In the genomic region with DNA sequence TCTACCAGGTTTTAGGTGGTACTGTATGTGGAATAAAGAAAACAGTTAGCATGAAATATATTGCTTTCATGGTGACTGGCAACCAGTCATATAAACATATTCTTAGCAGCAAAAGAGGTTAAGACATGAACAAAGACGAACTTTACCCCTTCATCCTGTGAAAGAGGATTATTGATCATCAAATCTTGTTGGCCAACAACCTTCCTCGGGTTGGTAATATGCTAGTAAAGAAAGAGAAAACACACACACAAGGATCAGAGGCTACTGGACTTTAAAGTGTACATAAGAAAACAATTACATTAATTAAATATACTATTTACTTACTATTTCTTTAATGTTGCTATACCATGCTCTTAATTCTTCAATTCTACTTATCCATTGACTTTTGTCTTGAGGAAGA, we compare ENCODE assay signal across 31 cellular contexts.
"Had no signal": no experiment of that assay in that cellular context is flagged by ENCODE, and none has a peak within 500 bp of the region (broad histone marks: within the 10 kb centered on the region; RNA-seq: fewer than 3 reads in every experiment).

No MANE protein-coding gene starts in this region.

- ATAC-seq: activated CD8-positive, alpha-beta T cell treated with anti-CD3 and anti-CD28 coated beads for 36 hours; activated naive CD8-positive, alpha-beta T cell treated with anti-CD3 and anti-CD28 coated beads, Interleukin-2, amount 50 U/mL, for 24 hours; activated T-cell treated with anti-CD3 and anti-CD28 coated beads, Interleukin-2, amount 50 U/mL, for 4 hours; activated T-cell treated with anti-CD3 and anti-CD28 coated beads, Interleukin-2, amount 50 U/mL, for 72 hours had no signal

- H3K4me3 ChIP-seq: ascending aorta, cardiac muscle cell had no signal

- H3K27ac ChIP-seq: ascending aorta, cardiac muscle cell, VCaP had no signal

- FAIRE-seq: bronchial epithelial cell, TTC549 had no signal

- H3K4me1 ChIP-seq: ascending aorta had no signal

- DNase-seq: activated B cell treated with CpG ODN at 0.5 μM for 24 hours; activated CD4-positive, alpha-beta memory T cell treated with anti-CD3 and anti-CD28 coated beads for 36 hours; activated CD4-positive, alpha-beta T cell treated with anti-CD3 and anti-CD28 coated beads for 4 hours; activated CD4-positive, alpha-beta T cell treated with anti-CD3 and anti-CD28 coated beads, Interleukin-2, amount 10 ng/mL, durations not matched to agents 24 days and 14 days; activated CD4-positive, alpha-beta T cell treated with anti-CD3 and anti-CD28 coated beads, Interleukin-2, amount 50 U/mL, for 1 hour; activated CD4-positive, alpha-beta T cell treated with anti-CD3 and anti-CD28 coated beads, Interleukin-2, amount 50 U/mL, for 4 hours; activated CD4-positive, CD25-positive, alpha-beta regulatory T cell treated with anti-CD3 and anti-CD28 coated beads, Interleukin-2, amount 50 U/mL, for 72 hours; activated CD8-positive, alpha-beta memory T cell treated with anti-CD3 and anti-CD28 coated beads, Interleukin-2, amount 50 U/mL, for 4 hours; activated CD8-positive, alpha-beta T cell treated with anti-CD3 and anti-CD28 coated beads for 36 hours; activated effector memory CD4-positive, alpha-beta T cell treated with Interleukin-2 at 50 U/mL for 16 hours; activated gamma-delta T cell; activated naive CD4-positive, alpha-beta T cell treated with anti-CD3 and anti-CD28 coated beads, Interleukin-2, amount 10 ng/mL, durations not matched to agents 7 days and 5 days; activated naive CD4-positive, alpha-beta T cell treated with Interleukin-2 at 50 U/mL for 16 hours; activated naive CD8-positive, alpha-beta T cell treated with anti-CD3 and anti-CD28 coated beads, Interleukin-2, amount 10 ng/mL, durations not matched to agents 7 days and 5 days; activated naive CD8-positive, alpha-beta T cell treated with anti-CD3 and anti-CD28 coated beads, Interleukin-2, amount 50 U/mL, for 24 hours; activated T-cell treated with anti-CD3 and anti-CD28 coated beads for 4 hours; activated T-cell treated with anti-CD3 and anti-CD28 coated beads, Interleukin-2, amount 50 U/mL, for 1 hour; activated T-cell treated with anti-CD3 and anti-CD28 coated beads, Interleukin-2, amount 50 U/mL, for 4 hours; activated T-cell treated with anti-CD3 and anti-CD28 coated beads, Interleukin-2, amount 50 U/mL, for 72 hours; amygdala; anterior cingulate cortex; caudate nucleus; cerebellar nuclear complex; T-helper 1 cell; T-helper 2 cell; T-helper 9 cell had no signal

- H3K9me3 ChIP-seq: ascending aorta had no signal

- H3K27me3 ChIP-seq: ascending aorta, cardiac muscle cell had no signal
